12 cellular contexts compared by ENCODE assay signal in genomic region chr19:42191855-42192254, GRCh38. TPM values are rescaled to one million over a fixed set of nuclear protein-coding genes. Genes with fewer than 3 reads are reported as not detected.
DNase-seq lines count a peak whose midpoint lies in the region; ATAC-seq lines count a peak whose summit lies in the region.
"Had no signal": no experiment of that assay in that cellular context is flagged by ENCODE, and none has a peak within 500 bp of the region (broad histone marks: within the 10 kb centered on the region; RNA-seq: fewer than 3 reads in every experiment).

No MANE protein-coding gene starts in this region.

- ATAC-seq in activated CD4-positive, alpha-beta T cell treated with anti-CD3 and anti-CD28 coated beads for 36 hours: peak; percentile 88
- no peak for ATAC-seq in central memory CD8-positive, alpha-beta T cell (replicated peaks; ENCODE audit: extremely low read depth, poor library complexity, severe bottlenecking)
- ATAC-seq in stimulated activated effector memory CD8-positive, alpha-beta T cell treated with anti-CD3 and anti-CD28 coated beads, Interleukin-12 subunit alpha, Interleukin-12 subunit beta, amount 100 ng/mL, for 72 hours: peak; percentile 97
- ATAC-seq in HG02852 (IDR thresholded peaks at IDR 0.05; ENCODE audit: unreplicated experiment) (no peak), HG03280 (IDR thresholded peaks at IDR 0.05; ENCODE audit: unreplicated experiment) (no peak)
- ATAC-seq: left ventricle myocardium superior had no signal

- peaks cover 41% of the 10 kb centered on the region for H3K4me1 Mint-ChIP-seq in activated CD4-positive, alpha-beta T cell treated with anti-CD3 and anti-CD28 coated beads for 36 hours
- peaks cover 36% of the 10 kb centered on the region for H3K4me1 Mint-ChIP-seq in activated CD4-positive, alpha-beta T cell treated with anti-CD3 and anti-CD28 coated beads, Interleukin-2, amount 10 ng/mL, durations not matched to agents 24 days and 14 days
- H3K4me1 Mint-ChIP-seq in central memory CD8-positive, alpha-beta T cell: peaks cover 55% of the 10 kb centered on the region
- H3K4me1 Mint-ChIP-seq in stimulated activated effector memory CD8-positive, alpha-beta T cell treated with anti-CD3 and anti-CD28 coated beads, Interleukin-12 subunit alpha, Interleukin-12 subunit beta, amount 100 ng/mL, for 72 hours: peaks cover 40% of the 10 kb centered on the region

- no peaks in the 10 kb centered on the region for H3K27me3 Mint-ChIP-seq in activated CD4-positive, alpha-beta T cell treated with anti-CD3 and anti-CD28 coated beads for 36 hours
- H3K27me3 Mint-ChIP-seq in activated CD4-positive, alpha-beta T cell treated with anti-CD3 and anti-CD28 coated beads, Interleukin-2, amount 10 ng/mL, durations not matched to agents 24 days and 14 days: no peaks in the 10 kb centered on the region
- no peaks in the 10 kb centered on the region for H3K27me3 Mint-ChIP-seq in central memory CD8-positive, alpha-beta T cell

- H3K27ac ChIP-seq in substantia nigra (ENCODE audit: low read depth, low read length, poor library complexity, severe bottlenecking): no peak overlapping the region
- H3K27ac ChIP-seq: BLaER1 had no signal

- peaks cover 4% of the 10 kb centered on the region for H3K9me3 Mint-ChIP-seq in activated CD4-positive, alpha-beta T cell treated with anti-CD3 and anti-CD28 coated beads for 36 hours (ENCODE audit: low read depth)
- H3K9me3 Mint-ChIP-seq in activated CD4-positive, alpha-beta T cell treated with anti-CD3 and anti-CD28 coated beads, Interleukin-2, amount 10 ng/mL, durations not matched to agents 24 days and 14 days: peaks cover 7% of the 10 kb centered on the region
- H3K9me3 Mint-ChIP-seq in central memory CD8-positive, alpha-beta T cell: no peaks in the 10 kb centered on the region
- peaks cover 3% of the 10 kb centered on the region for H3K9me3 Mint-ChIP-seq in stimulated activated effector memory CD8-positive, alpha-beta T cell treated with anti-CD3 and anti-CD28 coated beads, Interleukin-12 subunit alpha, Interleukin-12 subunit beta, amount 100 ng/mL, for 72 hours

- peak overlapping the region; percentile 72 for H3K27ac Mint-ChIP-seq in activated CD4-positive, alpha-beta T cell treated with anti-CD3 and anti-CD28 coated beads for 36 hours
- no peak overlapping the region for H3K27ac Mint-ChIP-seq in activated CD4-positive, alpha-beta T cell treated with anti-CD3 and anti-CD28 coated beads, Interleukin-2, amount 10 ng/mL, durations not matched to agents 24 days and 14 days
- H3K27ac Mint-ChIP-seq in central memory CD8-positive, alpha-beta T cell (ENCODE audit: low read depth): no peak overlapping the region
- peak overlapping the region; percentile 65 for H3K27ac Mint-ChIP-seq in stimulated activated effector memory CD8-positive, alpha-beta T cell treated with anti-CD3 and anti-CD28 coated beads, Interleukin-12 subunit alpha, Interleukin-12 subunit beta, amount 100 ng/mL, for 72 hours

- peak; percentile 73 for DNase-seq in activated CD4-positive, alpha-beta T cell treated with anti-CD3 and anti-CD28 coated beads for 36 hours
- DNase-seq in activated CD4-positive, alpha-beta T cell treated with anti-CD3 and anti-CD28 coated beads, Interleukin-2, amount 10 ng/mL, durations not matched to agents 24 days and 14 days: no peak
- DNase-seq in NCI-H2107 treated with DMSO at 0.1 percent for 48 hours (lab: John Stamatoyannopoulos, UW; ENCODE audit: unreplicated experiment) (peak; percentile 70), substantia nigra (lab: John Stamatoyannopoulos, UW) (no peak)
- DNase-seq in central memory CD8-positive, alpha-beta T cell (ENCODE audit: low spot score in 2 of 2): no peak
- DNase-seq in stimulated activated effector memory CD8-positive, alpha-beta T cell treated with anti-CD3 and anti-CD28 coated beads, Interleukin-12 subunit alpha, Interleukin-12 subunit beta, amount 100 ng/mL, for 72 hours (ENCODE audit: low spot score in 2 of 2): no peak
- DNase-seq: activated effector memory CD4-positive, alpha-beta T cell treated with Interleukin-2 at 50 U/mL for 16 hours; left ventricle myocardium superior; NCI-H524 had no signal

- POLR2A ChIA-PET in activated CD4-positive, alpha-beta T cell treated with anti-CD3 and anti-CD28 coated beads for 36 hours (lab: Charles Lee): no interaction called here

- peaks cover 12% of the 10 kb centered on the region for H3K36me3 Mint-ChIP-seq in activated CD4-positive, alpha-beta T cell treated with anti-CD3 and anti-CD28 coated beads for 36 hours (ENCODE audit: low read depth)
- peaks cover 26% of the 10 kb centered on the region for H3K36me3 Mint-ChIP-seq in activated CD4-positive, alpha-beta T cell treated with anti-CD3 and anti-CD28 coated beads, Interleukin-2, amount 10 ng/mL, durations not matched to agents 24 days and 14 days (ENCODE audit: low read depth)
- H3K36me3 Mint-ChIP-seq in central memory CD8-positive, alpha-beta T cell (ENCODE audit: insufficient read depth): peaks cover 9% of the 10 kb centered on the region
- H3K36me3 Mint-ChIP-seq in stimulated activated effector memory CD8-positive, alpha-beta T cell treated with anti-CD3 and anti-CD28 coated beads, Interleukin-12 subunit alpha, Interleukin-12 subunit beta, amount 100 ng/mL, for 72 hours: peaks cover 14% of the 10 kb centered on the region

- intact Hi-C loops in activated CD4-positive, alpha-beta T cell treated with anti-CD3 and anti-CD28 coated beads for 36 hours (cut with DNase I, micrococcal nuclease): no loop called here
- intact Hi-C loops in activated CD4-positive, alpha-beta T cell treated with anti-CD3 and anti-CD28 coated beads, Interleukin-2, amount 10 ng/mL, durations not matched to agents 24 days and 14 days (cut with micrococcal nuclease): no loop called here

- CTCF ChIA-PET in activated CD4-positive, alpha-beta T cell treated with anti-CD3 and anti-CD28 coated beads for 36 hours (lab: Charles Lee): interaction anchor here (1.0 to 1.2 kb wide), 3 partner anchors 11 to 77 kb away, joined by 3 to 5 read pairs (median 4); no protein-coding TSS in a partner anchor

- H3K4me3 Mint-ChIP-seq in activated CD4-positive, alpha-beta T cell treated with anti-CD3 and anti-CD28 coated beads for 36 hours: no peak overlapping the region
- H3K4me3 Mint-ChIP-seq in activated CD4-positive, alpha-beta T cell treated with anti-CD3 and anti-CD28 coated beads, Interleukin-2, amount 10 ng/mL, durations not matched to agents 24 days and 14 days: no peak overlapping the region
- peak overlapping the region; percentile 6 for H3K4me3 Mint-ChIP-seq in central memory CD8-positive, alpha-beta T cell
- no peak overlapping the region for H3K4me3 Mint-ChIP-seq in stimulated activated effector memory CD8-positive, alpha-beta T cell treated with anti-CD3 and anti-CD28 coated beads, Interleukin-12 subunit alpha, Interleukin-12 subunit beta, amount 100 ng/mL, for 72 hours

RNA-seq across cellular contexts. Expression of gene DEDD2, which starts 25.6 kb away (rescaled TPM):
- 10 to 100 TPM; 25.9 to 27.3 TPM for total RNA-seq in activated CD4-positive, alpha-beta T cell treated with anti-CD3 and anti-CD28 coated beads for 36 hours
- total RNA-seq in activated CD4-positive, alpha-beta T cell treated with anti-CD3 and anti-CD28 coated beads, Interleukin-2, amount 10 ng/mL, durations not matched to agents 24 days and 14 days: 28.7 and 34.8 TPM in 2 replicates

RNA-seq across cellular contexts. Expression of gene ZNF526, which starts 28.3 kb away (rescaled TPM):
- 10 to 100 TPM; 11.9 to 15.2 TPM for total RNA-seq in activated CD4-positive, alpha-beta T cell treated with anti-CD3 and anti-CD28 coated beads for 36 hours
- total RNA-seq in activated CD4-positive, alpha-beta T cell treated with anti-CD3 and anti-CD28 coated beads, Interleukin-2, amount 10 ng/mL, durations not matched to agents 24 days and 14 days: 19.0 and 20.1 TPM in 2 replicates

RNA-seq across cellular contexts. Expression of gene GSK3A, which starts 50.5 kb away (rescaled TPM):
- total RNA-seq in activated CD4-positive, alpha-beta T cell treated with anti-CD3 and anti-CD28 coated beads for 36 hours: 10 to 100 TPM; 32.6 to 43.5 TPM
- total RNA-seq in activated CD4-positive, alpha-beta T cell treated with anti-CD3 and anti-CD28 coated beads, Interleukin-2, amount 10 ng/mL, durations not matched to agents 24 days and 14 days: 50.7 and 52.6 TPM in 2 replicates

RNA-seq across cellular contexts. Expression of gene POU2F2, which starts 59.6 kb away (rescaled TPM):
- 10 to 100 TPM; 43.6 to 62.8 TPM for total RNA-seq in activated CD4-positive, alpha-beta T cell treated with anti-CD3 and anti-CD28 coated beads for 36 hours
- total RNA-seq in activated CD4-positive, alpha-beta T cell treated with anti-CD3 and anti-CD28 coated beads, Interleukin-2, amount 10 ng/mL, durations not matched to agents 24 days and 14 days: 71.5 and 72.0 TPM in 2 replicates

Comparison
In these comparisons a context has a peak if more than half of its experiments do, and no peak if none do; other contexts are left out.
1. DNase-seq: peak in activated CD4-positive, alpha-beta T cell treated with anti-CD3 and anti-CD28 coated beads for 36 hours (single experiment) and NCI-H2107 treated with DMSO at 0.1 percent for 48 hours (single experiment); none in activated CD4-positive, alpha-beta T cell treated with anti-CD3 and anti-CD28 coated beads, Interleukin-2, amount 10 ng/mL, durations not matched to agents 24 days and 14 days (single experiment), central memory CD8-positive, alpha-beta T cell (0 of 2), stimulated activated effector memory CD8-positive, alpha-beta T cell treated with anti-CD3 and anti-CD28 coated beads, Interleukin-12 subunit alpha, Interleukin-12 subunit beta, amount 100 ng/mL, for 72 hours (0 of 2) and substantia nigra (0 of 49).
2. H3K27ac Mint-ChIP-seq: peak in activated CD4-positive, alpha-beta T cell treated with anti-CD3 and anti-CD28 coated beads for 36 hours (single experiment) and stimulated activated effector memory CD8-positive, alpha-beta T cell treated with anti-CD3 and anti-CD28 coated beads, Interleukin-12 subunit alpha, Interleukin-12 subunit beta, amount 100 ng/mL, for 72 hours (single experiment); none in activated CD4-positive, alpha-beta T cell treated with anti-CD3 and anti-CD28 coated beads, Interleukin-2, amount 10 ng/mL, durations not matched to agents 24 days and 14 days (single experiment) and central memory CD8-positive, alpha-beta T cell (single experiment).
3. ATAC-seq: peak in activated CD4-positive, alpha-beta T cell treated with anti-CD3 and anti-CD28 coated beads for 36 hours (single experiment) and stimulated activated effector memory CD8-positive, alpha-beta T cell treated with anti-CD3 and anti-CD28 coated beads, Interleukin-12 subunit alpha, Interleukin-12 subunit beta, amount 100 ng/mL, for 72 hours (single experiment); none in central memory CD8-positive, alpha-beta T cell (single experiment), HG02852 (single experiment) and HG03280 (single experiment).